ENCODE assay signal across 8 cellular contexts in genomic region chr10:116765549-116766162, GRCh38. TPM values are rescaled to one million over a fixed set of nuclear protein-coding genes. Genes with fewer than 3 reads are reported as not detected.
DNase-seq lines count a peak whose midpoint lies in the region; ATAC-seq and TF ChIP-seq lines count a peak whose summit lies in the region.

No MANE protein-coding gene starts in this region.

- H3K27me3 Mint-ChIP-seq in activated CD4-positive, alpha-beta T cell treated with anti-CD3 and anti-CD28 coated beads, Interleukin-2, amount 10 ng/mL, durations not matched to agents 7 days and 5 days = peaks cover 36% of the 10 kb centered on the region

- H3K27ac Mint-ChIP-seq in activated CD4-positive, alpha-beta T cell treated with anti-CD3 and anti-CD28 coated beads, Interleukin-2, amount 10 ng/mL, durations not matched to agents 7 days and 5 days = no peak overlapping the region

- no peak overlapping the region for H3K4me3 Mint-ChIP-seq in activated CD4-positive, alpha-beta T cell treated with anti-CD3 and anti-CD28 coated beads, Interleukin-2, amount 10 ng/mL, durations not matched to agents 7 days and 5 days

- TF ChIP-seq CTCF in GM12872 (IDR thresholded peaks at IDR 0.05; ENCODE audit: insufficient read depth, low read depth, low read length) = peak; percentile 63

- ATAC-seq in Right ventricle myocardium inferior = no peak
- no peak for ATAC-seq in GM21529 (IDR thresholded peaks at IDR 0.05; ENCODE audit: unreplicated experiment)

- H3K4me1 Mint-ChIP-seq in activated CD4-positive, alpha-beta T cell treated with anti-CD3 and anti-CD28 coated beads, Interleukin-2, amount 10 ng/mL, durations not matched to agents 7 days and 5 days = no peaks in the 10 kb centered on the region

- H3K9me3 Mint-ChIP-seq in activated CD4-positive, alpha-beta T cell treated with anti-CD3 and anti-CD28 coated beads, Interleukin-2, amount 10 ng/mL, durations not matched to agents 7 days and 5 days = no peaks in the 10 kb centered on the region

- intact Hi-C loops in Right ventricle myocardium inferior (cut with DNase I) = no loop called here

- DNase-seq in 8988T (peak; percentile 57), iPS-NIHi11 (ENCODE audit: low spot score) (peak; percentile 65), NOMO-1 (lab: John Stamatoyannopoulos, UW; ENCODE audit: unreplicated experiment in 2 of 2) (no peak), NCI-H510A treated with DMSO at 0.1 percent for 48 hours (lab: John Stamatoyannopoulos, UW) (no peak), Right ventricle myocardium inferior (ENCODE audit: missing footprints) (no peak)
- DNase-seq in activated CD4-positive, alpha-beta T cell treated with anti-CD3 and anti-CD28 coated beads, Interleukin-2, amount 10 ng/mL, durations not matched to agents 7 days and 5 days = peak; percentile 63

- H3K36me3 Mint-ChIP-seq in activated CD4-positive, alpha-beta T cell treated with anti-CD3 and anti-CD28 coated beads, Interleukin-2, amount 10 ng/mL, durations not matched to agents 7 days and 5 days (ENCODE audit: low read depth) = no peaks in the 10 kb centered on the region

- CTCF ChIA-PET in activated CD4-positive, alpha-beta T cell treated with anti-CD3 and anti-CD28 coated beads, Interleukin-2, amount 10 ng/mL, durations not matched to agents 7 days and 5 days (lab: Charles Lee) = interaction anchor here (0.7 kb wide), 1 partner anchor 83 kb away, joined by 3 read pairs; no protein-coding TSS in a partner anchor

- POLR2A ChIA-PET in activated CD4-positive, alpha-beta T cell treated with anti-CD3 and anti-CD28 coated beads, Interleukin-2, amount 10 ng/mL, durations not matched to agents 7 days and 5 days (lab: Charles Lee) = no interaction called here

RNA-seq across cellular contexts. Expression of gene HSPA12A, which starts 23.3 kb away (rescaled TPM):
- total RNA-seq in activated CD4-positive, alpha-beta T cell treated with anti-CD3 and anti-CD28 coated beads, Interleukin-2, amount 10 ng/mL, durations not matched to agents 7 days and 5 days = under 1 TPM in 1 of 2 experiments, not detected in 1; 0.08 TPM
- total RNA-seq in Right ventricle myocardium inferior = 20.8 TPM

Comparison
In these comparisons a context has a peak if more than half of its experiments do, and no peak if none do; other contexts are left out.
1. DNase-seq: peak in 8988T (single experiment), activated CD4-positive, alpha-beta T cell treated with anti-CD3 and anti-CD28 coated beads, Interleukin-2, amount 10 ng/mL, durations not matched to agents 7 days and 5 days (single experiment) and iPS-NIHi11 (single experiment); none in NOMO-1 (0 of 2), NCI-H510A treated with DMSO at 0.1 percent for 48 hours (single experiment) and Right ventricle myocardium inferior (single experiment).
2. RNA of gene HSPA12A, which starts 23.3 kb away (total RNA-seq): 20.8 TPM in Right ventricle myocardium inferior (single experiment); 0.08 TPM in activated CD4-positive, alpha-beta T cell treated with anti-CD3 and anti-CD28 coated beads, Interleukin-2, amount 10 ng/mL, durations not matched to agents 7 days and 5 days; every median in the first group is over 10 times any median in the second.